In genomic region chr13:75251188-75251587, GRCh38 we compare ENCODE assay signal across 15 cellular contexts.
"Had no signal": no experiment of that assay in that cellular context is flagged by ENCODE, and none has a peak within 500 bp of the region (broad histone marks: within the 10 kb centered on the region; RNA-seq: fewer than 3 reads in every experiment).

No MANE protein-coding gene starts in this region.

- H3K9me3 ChIP-seq: prostate gland, vagina had no signal

- H3K27me3 ChIP-seq: body of pancreas, stomach, vagina had no signal

- H3K27ac ChIP-seq: body of pancreas, prostate gland, stomach, vagina had no signal

- H3K4me1 ChIP-seq: body of pancreas, prostate gland, stomach, vagina had no signal

- H3K36me3 ChIP-seq: prostate gland, stomach, vagina had no signal

- H3K4me3 ChIP-seq: body of pancreas, prostate gland, stomach, vagina had no signal

- DNase-seq: activated CD4-positive, alpha-beta T cell treated with anti-CD3 and anti-CD28 coated beads for 36 hours; activated CD4-positive, alpha-beta T cell treated with anti-CD3 and anti-CD28 coated beads, Interleukin-2, amount 50 U/mL, for 48 hours; amygdala; body of pancreas; cerebellar nuclear complex; hippocampal formation; islet precursor cell; small intestine; stimulated activated CD4-positive, alpha-beta T cell treated with anti-CD3 and anti-CD28 coated beads, Interleukin-4, amount 100 ng/mL, for 1 hour; stomach; T-cell; trophoblast cell had no signal

- ATAC-seq: activated CD4-positive, alpha-beta T cell treated with anti-CD3 and anti-CD28 coated beads for 36 hours; body of pancreas; T-cell; WTC11 had no signal
